ENCODE assay signal across 8 cellular contexts in genomic region chr2:98769784-98770183, GRCh38. TPM values are rescaled to one million over a fixed set of nuclear protein-coding genes. Genes with fewer than 3 reads are reported as not detected.
DNase-seq lines count a peak whose midpoint lies in the region; ATAC-seq and TF ChIP-seq lines count a peak whose summit lies in the region.

No MANE protein-coding gene starts in this region.

- DNase-seq in CD8-positive, alpha-beta T cell, result peak in 6 of 7 experiments; percentile 11 to 64 (median 43)
- DNase-seq in NCI-H146 (lab: John Stamatoyannopoulos, UW) (peak; percentile 97), glutamatergic neuron (peak; percentile 36), amniotic stem cell (lab: John Stamatoyannopoulos, UW) (no peak), Karpas-422 (no peak)
- no peak for DNase-seq in T-helper 2 cell treated with Interferon-gamma antibody and Interleukin-4, amounts not matched to agents 5 μg/mL and 100 μg/mL, for 36 hours (ENCODE audit: low spot score)

- H3K9me3 Mint-ChIP-seq in CD8-positive, alpha-beta T cell, result no peaks in the 10 kb centered on the region
- H3K9me3 Mint-ChIP-seq in T-helper 2 cell treated with Interferon-gamma antibody and Interleukin-4, amounts not matched to agents 5 μg/mL and 100 μg/mL, for 36 hours, result no peaks in the 10 kb centered on the region
- H3K9me3 Mint-ChIP-seq in glutamatergic neuron (ENCODE audit: unreplicated experiment), result peaks cover 8% of the 10 kb centered on the region

- H3K4me1 Mint-ChIP-seq in CD8-positive, alpha-beta T cell (ENCODE audit: low read depth), result peaks cover 78% of the 10 kb centered on the region
- H3K4me1 Mint-ChIP-seq in T-helper 2 cell treated with Interferon-gamma antibody and Interleukin-4, amounts not matched to agents 5 μg/mL and 100 μg/mL, for 36 hours (ENCODE audit: low read depth), result peaks cover 73% of the 10 kb centered on the region
- H3K4me1 Mint-ChIP-seq in glutamatergic neuron (ENCODE audit: low read depth, unreplicated experiment), result peaks cover 29% of the 10 kb centered on the region

- H3K4me3 ChIP-seq in CD8-positive, alpha-beta T cell (ENCODE audit: low read depth, low read length), result peak overlapping the region; percentile 48
- H3K4me3 ChIP-seq in Karpas-422 (ENCODE audit: low read length), result no peak overlapping the region

- peaks cover 76% of the 10 kb centered on the region for H3K4me1 ChIP-seq in CD8-positive, alpha-beta T cell (ENCODE audit: insufficient read depth, low read length)
- H3K4me1 ChIP-seq in Karpas-422 (ENCODE audit: low read length), result peaks cover 8% of the 10 kb centered on the region; the same call in 1 of the 2 replicates

- no peaks in the 10 kb centered on the region for H3K27me3 ChIP-seq in CD8-positive, alpha-beta T cell (ENCODE audit: insufficient read depth, low read length)
- no peaks in the 10 kb centered on the region for H3K27me3 ChIP-seq in Karpas-422 (ENCODE audit: low read length)

- H3K4me2 ChIP-seq in Karpas-422 (ENCODE audit: low read depth, low read length, poor library complexity, severe bottlenecking), result no peak overlapping the region

- peak overlapping the region; percentile 98 for H3K27ac Mint-ChIP-seq in CD8-positive, alpha-beta T cell
- peak overlapping the region; percentile 99 for H3K27ac Mint-ChIP-seq in T-helper 2 cell treated with Interferon-gamma antibody and Interleukin-4, amounts not matched to agents 5 μg/mL and 100 μg/mL, for 36 hours
- peak overlapping the region; percentile 48 for H3K27ac Mint-ChIP-seq in glutamatergic neuron (ENCODE audit: unreplicated experiment)

- ATAC-seq in CD8-positive, alpha-beta T cell, result peak; percentile 7
- ATAC-seq in HG03460 (IDR thresholded peaks at IDR 0.05; ENCODE audit: unreplicated experiment) (no peak), GM19452 (IDR thresholded peaks at IDR 0.05; ENCODE audit: unreplicated experiment) (no peak)

- no peak overlapping the region for H2AFZ ChIP-seq in Karpas-422 (ENCODE audit: low read length)

- H3K79me2 ChIP-seq in Karpas-422 (ENCODE audit: low read length), result no peaks in the 10 kb centered on the region

- H3K36me3 Mint-ChIP-seq in CD8-positive, alpha-beta T cell, result peaks cover 12% of the 10 kb centered on the region
- peaks cover 22% of the 10 kb centered on the region for H3K36me3 Mint-ChIP-seq in T-helper 2 cell treated with Interferon-gamma antibody and Interleukin-4, amounts not matched to agents 5 μg/mL and 100 μg/mL, for 36 hours (ENCODE audit: low read depth)
- peaks cover 6% of the 10 kb centered on the region for H3K36me3 Mint-ChIP-seq in glutamatergic neuron (ENCODE audit: unreplicated experiment)

- intact Hi-C loops in CD8-positive, alpha-beta T cell (cut with DNase I, micrococcal nuclease), result loop anchor here (2.0 to 5.0 kb wide), 4 partner anchors 53 to 411 kb away; partner anchors contain the start of genes MITD1 (in 1 of the 2) and MRPL30 (in 1 of the 2)

- peak overlapping the region; percentile 79 for H3K27ac ChIP-seq in CD8-positive, alpha-beta T cell (ENCODE audit: low read depth, low read length)
- no peak overlapping the region for H3K27ac ChIP-seq in Karpas-422 (ENCODE audit: low read length)

- H3K9ac ChIP-seq in Karpas-422 (ENCODE audit: low read length), result no peak overlapping the region

- H3K4me3 Mint-ChIP-seq in CD8-positive, alpha-beta T cell, result peak overlapping the region; percentile 87
- H3K4me3 Mint-ChIP-seq in T-helper 2 cell treated with Interferon-gamma antibody and Interleukin-4, amounts not matched to agents 5 μg/mL and 100 μg/mL, for 36 hours, result peak overlapping the region; percentile 92
- H3K4me3 Mint-ChIP-seq in glutamatergic neuron (ENCODE audit: unreplicated experiment), result peak overlapping the region; percentile 31

- no peaks in the 10 kb centered on the region for H3K9me2 ChIP-seq in Karpas-422 (replicated peaks; ENCODE audit: insufficient read depth, low read length)

- no peak for TF ChIP-seq CTCF in CD8-positive, alpha-beta T cell (IDR thresholded peaks at IDR 0.05)
- TF ChIP-seq CTCF in glutamatergic neuron (IDR thresholded peaks at IDR 0.05; ENCODE audit: partially characterized antibody, unreplicated experiment), result no peak

- H4K20me1 ChIP-seq in Karpas-422 (ENCODE audit: insufficient read depth, low read depth, low read length), result no peaks in the 10 kb centered on the region

- no peaks in the 10 kb centered on the region for H3K9me3 ChIP-seq in CD8-positive, alpha-beta T cell (ENCODE audit: low read length)
- no peaks in the 10 kb centered on the region for H3K9me3 ChIP-seq in Karpas-422 (ENCODE audit: low read length)

- POLR2A ChIA-PET in CD8-positive, alpha-beta T cell (lab: Charles Lee), result interaction anchor here (0.8 to 3.7 kb wide), 5 partner anchors 11 to 114 kb away, joined by 3 to 56 read pairs (median 26); no protein-coding TSS in a partner anchor

- H3K36me3 ChIP-seq in CD8-positive, alpha-beta T cell (ENCODE audit: insufficient read depth, low read length), result no peaks in the 10 kb centered on the region
- no peaks in the 10 kb centered on the region for H3K36me3 ChIP-seq in Karpas-422 (ENCODE audit: insufficient read depth, low read length)

- CTCF ChIA-PET in CD8-positive, alpha-beta T cell (lab: Charles Lee), result interaction anchor here (2.2 kb wide), 1 partner anchor 39 kb away, joined by 17 read pairs; the partner anchor contains the start of gene MGAT4A

- no peaks in the 10 kb centered on the region for H3K27me3 Mint-ChIP-seq in CD8-positive, alpha-beta T cell (ENCODE audit: low read depth)
- H3K27me3 Mint-ChIP-seq in T-helper 2 cell treated with Interferon-gamma antibody and Interleukin-4, amounts not matched to agents 5 μg/mL and 100 μg/mL, for 36 hours (ENCODE audit: low read depth), result no peaks in the 10 kb centered on the region
- H3K27me3 Mint-ChIP-seq in glutamatergic neuron (ENCODE audit: unreplicated experiment), result peaks cover 3% of the 10 kb centered on the region

RNA-seq across cellular contexts. Expression of gene MGAT4A, which starts 38.9 kb away (rescaled TPM):
- total RNA-seq in CD8-positive, alpha-beta T cell, result 100 to 1,000 TPM; 226 to 229 TPM
- 35.8 TPM for total RNA-seq in glutamatergic neuron (ENCODE audit: unreplicated experiment)
- total RNA-seq in Karpas-422 (2014; rRNA removed; shearing (Covaris generic); ENCODE audit: low replicate concordance), result 0.15 and 0.43 TPM in 2 replicates

Comparison
In these comparisons a context has a peak if more than half of its experiments do, and no peak if none do; other contexts are left out.
1. DNase-seq: peak in CD8-positive, alpha-beta T cell (6 of 7), NCI-H146 (single experiment) and glutamatergic neuron (single experiment); none in T-helper 2 cell treated with Interferon-gamma antibody and Interleukin-4, amounts not matched to agents 5 μg/mL and 100 μg/mL, for 36 hours (single experiment), amniotic stem cell (single experiment) and Karpas-422 (single experiment).
2. H3K27ac Mint-ChIP-seq: peak in every context shown above with its lines; median percentile 99 in T-helper 2 cell treated with Interferon-gamma antibody and Interleukin-4, amounts not matched to agents 5 μg/mL and 100 μg/mL, for 36 hours; 98 in CD8-positive, alpha-beta T cell; 48 in glutamatergic neuron.
3. H3K4me3 Mint-ChIP-seq: peak in every context shown above with its lines; median percentile 92 in T-helper 2 cell treated with Interferon-gamma antibody and Interleukin-4, amounts not matched to agents 5 μg/mL and 100 μg/mL, for 36 hours; 87 in CD8-positive, alpha-beta T cell; 31 in glutamatergic neuron.
4. RNA of gene MGAT4A, which starts 38.9 kb away (total RNA-seq): 226 to 229 TPM in CD8-positive, alpha-beta T cell and 35.8 TPM in glutamatergic neuron (single experiment); 0.15 to 0.43 TPM in Karpas-422; every median in the first group is over 10 times any median in the second.